In the genomic region with DNA sequence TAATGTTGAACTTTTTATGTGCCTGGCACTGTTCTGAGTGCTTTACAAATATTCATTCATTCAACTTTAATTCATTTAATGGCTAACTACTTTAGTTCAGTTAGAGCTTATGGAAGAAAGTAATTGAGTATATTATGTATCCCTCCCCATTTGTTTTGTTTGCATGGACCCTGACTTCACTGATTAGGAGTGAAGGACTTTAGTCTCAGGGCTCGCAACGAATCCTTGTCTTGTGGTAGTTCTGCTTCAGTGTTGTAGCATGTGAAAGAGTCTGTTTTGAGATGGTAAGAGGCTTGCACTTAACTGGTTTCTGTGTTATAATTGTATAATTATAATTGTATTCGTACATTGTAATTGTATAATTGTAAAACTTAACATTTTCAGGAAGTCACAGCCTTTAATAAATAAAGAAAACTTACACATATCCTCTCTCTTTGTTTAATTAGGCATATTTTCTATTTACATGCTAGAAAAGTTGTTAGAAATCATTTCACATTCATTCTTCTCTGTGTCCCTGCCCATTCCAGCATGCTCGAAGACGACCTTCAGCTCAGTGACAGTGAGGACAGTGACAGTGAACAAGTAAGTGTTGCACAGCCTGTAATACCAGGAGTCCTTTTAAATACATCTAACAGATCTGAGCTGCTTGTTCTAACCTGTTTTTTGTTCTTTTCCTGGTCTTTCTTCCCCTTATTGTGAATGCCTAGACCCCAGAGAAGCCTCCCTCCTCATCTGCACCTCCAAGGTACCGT, we compare ENCODE assay signal across 1 cellular context.
A peak's percentile ranks its signal among the peaks of the same experiment; 100 is the strongest.
TF ChIP-seq lines count a peak whose summit lies in the region.

No MANE protein-coding gene starts in this region.

TF ChIP-seq in HepG2, 621 proteins besides CTCF, POLR2A, EP300 and RAD21 (continues in another document):
- TF ChIP-seq ISL2 (CRISPR knock-in tag; IDR thresholded peaks at IDR 0.05) (0 out of 2 replicates have a peak, but pooled peaks have one; percentile 18), CREM (IDR thresholded peaks at IDR 0.05) (peak; percentile 38; the same call in 1 of the 2 replicates), CREM (CRISPR knock-in tag; IDR thresholded peaks at IDR 0.05) (no peak), SMARCE1 (IDR thresholded peaks at IDR 0.05; ENCODE audit: borderline replicate concordance) (no peak), FOXA3 (CRISPR knock-in tag; IDR thresholded peaks at IDR 0.05) (peak; percentile 32; the same call in 1 of the 2 replicates), SOX5 (CRISPR knock-in tag; IDR thresholded peaks at IDR 0.05; ENCODE audit: borderline replicate concordance) (0 out of 2 replicates have a peak, but pooled peaks have one; percentile 26), HNF4G (IDR thresholded peaks at IDR 0.05; ENCODE audit: borderline replicate concordance, low read depth, low read length) (peak; percentile 60), HNF4G (CRISPR knock-in tag; IDR thresholded peaks at IDR 0.05; ENCODE audit: borderline replicate concordance, low read depth) (no peak), ZMYM4 (CRISPR knock-in tag; IDR thresholded peaks at IDR 0.05) (0 out of 2 replicates have a peak, but pooled peaks have one; percentile 26), ZNF292 (CRISPR knock-in tag; IDR thresholded peaks at IDR 0.05; ENCODE audit: borderline replicate concordance, low read depth) (peak; percentile 90; the same call in 1 of the 2 replicates), HDAC1 (CRISPR knock-in tag; IDR thresholded peaks at IDR 0.05) (peak; percentile 21; the same call in 1 of the 2 replicates), ARID2 (CRISPR knock-in tag; IDR thresholded peaks at IDR 0.05; ENCODE audit: borderline replicate concordance) (peak; percentile 39; the same call in 1 of the 2 replicates), GABPA (IDR thresholded peaks at IDR 0.05; ENCODE audit: low read depth, low read length) (no peak), GABPA (CRISPR knock-in tag; IDR thresholded peaks at IDR 0.05; ENCODE audit: low read depth) (no peak), GTF3A (CRISPR knock-in tag; conservative IDR thresholded peaks at IDR 0.05) (no peak), HDAC2 (CRISPR knock-in tag; IDR thresholded peaks at IDR 0.05) (peak; percentile 45; the same call in 1 of the 2 replicates), PPARG (CRISPR knock-in tag; conservative IDR thresholded peaks at IDR 0.05) (0 out of 2 replicates have a peak, but pooled peaks have one; percentile 31), BCL6 (CRISPR knock-in tag; IDR thresholded peaks at IDR 0.05) (no peak), MIXL1 (CRISPR knock-in tag; IDR thresholded peaks at IDR 0.05) (peak; percentile 81), HNF4A (CRISPR knock-in tag; IDR thresholded peaks at IDR 0.05) (peak; percentile 91), NCOR1 (IDR thresholded peaks at IDR 0.05; ENCODE audit: borderline replicate concordance, low read length) (peak; percentile 53; the same call in 1 of the 2 replicates), SAP130 (CRISPR knock-in tag; IDR thresholded peaks at IDR 0.05; ENCODE audit: low read depth) (peak; percentile 51; the same call in 1 of the 2 replicates), TCF7 (IDR thresholded peaks at IDR 0.05; ENCODE audit: low read depth) (0 out of 2 replicates have a peak, but pooled peaks have one; percentile 11), DPF2 (CRISPR knock-in tag; IDR thresholded peaks at IDR 0.05; ENCODE audit: borderline replicate concordance, low read depth) (peak; percentile 55; the same call in 1 of the 2 replicates), GATAD2A (CRISPR knock-in tag; IDR thresholded peaks at IDR 0.05) (peak; percentile 58; the same call in 1 of the 2 replicates), RXRB (CRISPR knock-in tag; IDR thresholded peaks at IDR 0.05; ENCODE audit: borderline replicate concordance) (peak; percentile 21; the same call in 1 of the 2 replicates), SALL1 (CRISPR knock-in tag; IDR thresholded peaks at IDR 0.05) (peak; percentile 33; the same call in 1 of the 2 replicates), ZNF431 (CRISPR knock-in tag; IDR thresholded peaks at IDR 0.05; ENCODE audit: borderline replicate concordance, low read depth) (no peak), ZNF891 (CRISPR knock-in tag; IDR thresholded peaks at IDR 0.05) (no peak), SIX4 (CRISPR knock-in tag; IDR thresholded peaks at IDR 0.05) (no peak), FOXP1 (IDR thresholded peaks at IDR 0.05) (no peak), FOXP1 (CRISPR knock-in tag; IDR thresholded peaks at IDR 0.05) (peak; percentile 59; the same call in 1 of the 2 replicates), ZNF484 (CRISPR knock-in tag; IDR thresholded peaks at IDR 0.05; ENCODE audit: borderline replicate concordance, low read depth) (no peak), KDM6A (CRISPR knock-in tag; IDR thresholded peaks at IDR 0.05; ENCODE audit: low read depth) (0 out of 2 replicates have a peak, but pooled peaks have one; percentile 33), LCORL (IDR thresholded peaks at IDR 0.05) (no peak), LCORL (CRISPR knock-in tag; IDR thresholded peaks at IDR 0.05) (0 out of 2 replicates have a peak, but pooled peaks have one; percentile 24), GFI1 (CRISPR knock-in tag; IDR thresholded peaks at IDR 0.05; ENCODE audit: borderline replicate concordance) (0 out of 2 replicates have a peak, but pooled peaks have one; percentile 36), SOX13 (IDR thresholded peaks at IDR 0.05) (no peak), SOX13 (CRISPR knock-in tag; conservative IDR thresholded peaks at IDR 0.05 in 1 of 2, IDR thresholded peaks at IDR 0.05 in 1 of 2) (peak in 1 of 2 experiments; percentile 21; a peak in 1 of 4 replicates), ARNT2 (CRISPR knock-in tag; IDR thresholded peaks at IDR 0.05; ENCODE audit: low read depth) (no peak)
- TF ChIP-seq, protein P1, sequence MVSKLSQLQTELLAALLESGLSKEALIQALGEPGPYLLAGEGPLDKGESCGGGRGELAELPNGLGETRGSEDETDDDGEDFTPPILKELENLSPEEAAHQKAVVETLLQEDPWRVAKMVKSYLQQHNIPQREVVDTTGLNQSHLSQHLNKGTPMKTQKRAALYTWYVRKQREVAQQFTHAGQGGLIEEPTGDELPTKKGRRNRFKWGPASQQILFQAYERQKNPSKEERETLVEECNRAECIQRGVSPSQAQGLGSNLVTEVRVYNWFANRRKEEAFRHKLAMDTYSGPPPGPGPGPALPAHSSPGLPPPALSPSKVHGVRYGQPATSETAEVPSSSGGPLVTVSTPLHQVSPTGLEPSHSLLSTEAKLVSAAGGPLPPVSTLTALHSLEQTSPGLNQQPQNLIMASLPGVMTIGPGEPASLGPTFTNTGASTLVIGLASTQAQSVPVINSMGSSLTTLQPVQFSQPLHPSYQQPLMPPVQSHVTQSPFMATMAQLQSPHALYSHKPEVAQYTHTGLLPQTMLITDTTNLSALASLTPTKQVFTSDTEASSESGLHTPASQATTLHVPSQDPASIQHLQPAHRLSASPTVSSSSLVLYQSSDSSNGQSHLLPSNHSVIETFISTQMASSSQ (IDR thresholded peaks at IDR 0.05; ENCODE audit: low read depth): 0 out of 2 replicates have a peak, but pooled peaks have one; percentile 26
- TF ChIP-seq, protein P1 (CRISPR knock-in tag; IDR thresholded peaks at IDR 0.05; ENCODE audit: borderline replicate concordance): no peak
- TF ChIP-seq, protein P2, sequence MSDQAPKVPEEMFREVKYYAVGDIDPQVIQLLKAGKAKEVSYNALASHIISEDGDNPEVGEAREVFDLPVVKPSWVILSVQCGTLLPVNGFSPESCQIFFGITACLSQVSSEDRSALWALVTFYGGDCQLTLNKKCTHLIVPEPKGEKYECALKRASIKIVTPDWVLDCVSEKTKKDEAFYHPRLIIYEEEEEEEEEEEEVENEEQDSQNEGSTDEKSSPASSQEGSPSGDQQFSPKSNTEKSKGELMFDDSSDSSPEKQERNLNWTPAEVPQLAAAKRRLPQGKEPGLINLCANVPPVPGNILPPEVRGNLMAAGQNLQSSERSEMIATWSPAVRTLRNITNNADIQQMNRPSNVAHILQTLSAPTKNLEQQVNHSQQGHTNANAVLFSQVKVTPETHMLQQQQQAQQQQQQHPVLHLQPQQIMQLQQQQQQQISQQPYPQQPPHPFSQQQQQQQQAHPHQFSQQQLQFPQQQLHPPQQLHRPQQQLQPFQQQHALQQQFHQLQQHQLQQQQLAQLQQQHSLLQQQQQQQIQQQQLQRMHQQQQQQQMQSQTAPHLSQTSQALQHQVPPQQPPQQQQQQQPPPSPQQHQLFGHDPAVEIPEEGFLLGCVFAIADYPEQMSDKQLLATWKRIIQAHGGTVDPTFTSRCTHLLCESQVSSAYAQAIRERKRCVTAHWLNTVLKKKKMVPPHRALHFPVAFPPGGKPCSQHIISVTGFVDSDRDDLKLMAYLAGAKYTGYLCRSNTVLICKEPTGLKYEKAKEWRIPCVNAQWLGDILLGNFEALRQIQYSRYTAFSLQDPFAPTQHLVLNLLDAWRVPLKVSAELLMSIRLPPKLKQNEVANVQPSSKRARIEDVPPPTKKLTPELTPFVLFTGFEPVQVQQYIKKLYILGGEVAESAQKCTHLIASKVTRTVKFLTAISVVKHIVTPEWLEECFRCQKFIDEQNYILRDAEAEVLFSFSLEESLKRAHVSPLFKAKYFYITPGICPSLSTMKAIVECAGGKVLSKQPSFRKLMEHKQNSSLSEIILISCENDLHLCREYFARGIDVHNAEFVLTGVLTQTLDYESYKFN (CRISPR knock-in tag; conservative IDR thresholded peaks at IDR 0.05): peak; percentile 85
- TF ChIP-seq, protein P3, sequence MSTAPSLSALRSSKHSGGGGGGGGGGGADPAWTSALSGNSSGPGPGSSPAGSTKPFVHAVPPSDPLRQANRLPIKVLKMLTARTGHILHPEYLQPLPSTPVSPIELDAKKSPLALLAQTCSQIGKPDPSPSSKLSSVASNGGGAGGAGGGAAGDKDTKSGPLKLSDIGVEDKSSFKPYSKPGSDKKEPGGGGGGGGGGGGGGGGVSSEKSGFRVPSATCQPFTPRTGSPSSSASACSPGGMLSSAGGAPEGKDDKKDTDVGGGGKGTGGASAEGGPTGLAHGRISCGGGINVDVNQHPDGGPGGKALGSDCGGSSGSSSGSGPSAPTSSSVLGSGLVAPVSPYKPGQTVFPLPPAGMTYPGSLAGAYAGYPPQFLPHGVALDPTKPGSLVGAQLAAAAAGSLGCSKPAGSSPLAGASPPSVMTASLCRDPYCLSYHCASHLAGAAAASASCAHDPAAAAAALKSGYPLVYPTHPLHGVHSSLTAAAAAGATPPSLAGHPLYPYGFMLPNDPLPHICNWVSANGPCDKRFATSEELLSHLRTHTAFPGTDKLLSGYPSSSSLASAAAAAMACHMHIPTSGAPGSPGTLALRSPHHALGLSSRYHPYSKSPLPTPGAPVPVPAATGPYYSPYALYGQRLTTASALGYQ (CRISPR knock-in tag; IDR thresholded peaks at IDR 0.05): 0 out of 2 replicates have a peak, but pooled peaks have one; percentile 25
- TF ChIP-seq, protein P4, sequence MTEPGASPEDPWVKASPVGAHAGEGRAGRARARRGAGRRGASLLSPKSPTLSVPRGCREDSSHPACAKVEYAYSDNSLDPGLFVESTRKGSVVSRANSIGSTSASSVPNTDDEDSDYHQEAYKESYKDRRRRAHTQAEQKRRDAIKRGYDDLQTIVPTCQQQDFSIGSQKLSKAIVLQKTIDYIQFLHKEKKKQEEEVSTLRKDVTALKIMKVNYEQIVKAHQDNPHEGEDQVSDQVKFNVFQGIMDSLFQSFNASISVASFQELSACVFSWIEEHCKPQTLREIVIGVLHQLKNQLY (CRISPR knock-in tag; IDR thresholded peaks at IDR 0.05): 0 out of 2 replicates have a peak, but pooled peaks have one; percentile 24
- TF ChIP-seq, protein P5, sequence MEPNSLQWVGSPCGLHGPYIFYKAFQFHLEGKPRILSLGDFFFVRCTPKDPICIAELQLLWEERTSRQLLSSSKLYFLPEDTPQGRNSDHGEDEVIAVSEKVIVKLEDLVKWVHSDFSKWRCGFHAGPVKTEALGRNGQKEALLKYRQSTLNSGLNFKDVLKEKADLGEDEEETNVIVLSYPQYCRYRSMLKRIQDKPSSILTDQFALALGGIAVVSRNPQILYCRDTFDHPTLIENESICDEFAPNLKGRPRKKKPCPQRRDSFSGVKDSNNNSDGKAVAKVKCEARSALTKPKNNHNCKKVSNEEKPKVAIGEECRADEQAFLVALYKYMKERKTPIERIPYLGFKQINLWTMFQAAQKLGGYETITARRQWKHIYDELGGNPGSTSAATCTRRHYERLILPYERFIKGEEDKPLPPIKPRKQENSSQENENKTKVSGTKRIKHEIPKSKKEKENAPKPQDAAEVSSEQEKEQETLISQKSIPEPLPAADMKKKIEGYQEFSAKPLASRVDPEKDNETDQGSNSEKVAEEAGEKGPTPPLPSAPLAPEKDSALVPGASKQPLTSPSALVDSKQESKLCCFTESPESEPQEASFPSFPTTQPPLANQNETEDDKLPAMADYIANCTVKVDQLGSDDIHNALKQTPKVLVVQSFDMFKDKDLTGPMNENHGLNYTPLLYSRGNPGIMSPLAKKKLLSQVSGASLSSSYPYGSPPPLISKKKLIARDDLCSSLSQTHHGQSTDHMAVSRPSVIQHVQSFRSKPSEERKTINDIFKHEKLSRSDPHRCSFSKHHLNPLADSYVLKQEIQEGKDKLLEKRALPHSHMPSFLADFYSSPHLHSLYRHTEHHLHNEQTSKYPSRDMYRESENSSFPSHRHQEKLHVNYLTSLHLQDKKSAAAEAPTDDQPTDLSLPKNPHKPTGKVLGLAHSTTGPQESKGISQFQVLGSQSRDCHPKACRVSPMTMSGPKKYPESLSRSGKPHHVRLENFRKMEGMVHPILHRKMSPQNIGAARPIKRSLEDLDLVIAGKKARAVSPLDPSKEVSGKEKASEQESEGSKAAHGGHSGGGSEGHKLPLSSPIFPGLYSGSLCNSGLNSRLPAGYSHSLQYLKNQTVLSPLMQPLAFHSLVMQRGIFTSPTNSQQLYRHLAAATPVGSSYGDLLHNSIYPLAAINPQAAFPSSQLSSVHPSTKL (CRISPR knock-in tag; IDR thresholded peaks at IDR 0.05): peak; percentile 19; the same call in 1 of the 2 replicates
- TF ChIP-seq, protein P6, sequence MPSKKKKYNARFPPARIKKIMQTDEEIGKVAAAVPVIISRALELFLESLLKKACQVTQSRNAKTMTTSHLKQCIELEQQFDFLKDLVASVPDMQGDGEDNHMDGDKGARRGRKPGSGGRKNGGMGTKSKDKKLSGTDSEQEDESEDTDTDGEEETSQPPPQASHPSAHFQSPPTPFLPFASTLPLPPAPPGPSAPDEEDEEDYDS (CRISPR knock-in tag; IDR thresholded peaks at IDR 0.05): 0 out of 2 replicates have a peak, but pooled peaks have one; percentile 24
